14 cellular contexts compared by ENCODE assay signal in the genomic region with DNA sequence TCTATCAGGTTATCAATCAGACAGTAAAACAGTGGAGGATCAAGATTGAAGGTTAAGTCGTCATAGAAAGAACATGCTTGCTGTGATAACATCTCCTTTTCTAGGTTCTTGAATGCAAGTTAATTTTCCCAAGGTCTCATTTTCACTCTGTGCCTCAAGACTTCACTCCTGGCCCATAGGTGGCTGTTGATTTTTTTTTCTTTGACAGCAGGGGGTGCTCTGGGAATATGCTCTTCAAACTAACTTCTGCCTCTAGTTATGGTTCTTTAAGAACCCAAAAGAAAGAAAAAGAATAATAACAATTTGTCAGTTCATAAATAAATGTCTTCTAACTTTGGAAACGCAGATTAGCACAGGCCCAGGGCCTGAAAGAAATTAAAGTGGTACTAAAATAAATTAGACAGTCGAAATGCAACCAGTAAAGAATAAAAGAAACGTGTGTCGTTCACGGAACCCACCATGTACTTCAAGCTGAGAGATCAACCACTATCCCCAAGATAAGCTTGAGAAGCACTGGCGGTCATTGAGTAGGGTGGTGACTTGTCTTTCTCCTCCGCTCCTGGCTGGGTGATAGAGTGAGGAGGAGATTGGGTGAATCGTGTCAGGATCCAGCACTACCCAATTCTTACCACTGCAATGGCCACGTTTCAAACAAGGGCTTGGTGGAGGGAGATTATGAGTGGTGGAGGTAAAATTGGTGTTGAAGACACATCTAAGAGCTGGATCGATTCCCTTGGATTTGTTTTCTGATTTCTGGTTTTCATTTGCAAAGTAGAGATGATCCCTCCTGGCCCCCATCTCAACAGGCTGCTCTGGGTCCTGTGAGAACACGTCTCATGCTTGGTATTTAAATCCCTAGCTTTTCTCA.
DNase-seq lines count a peak whose midpoint lies in the region; ATAC-seq and TF ChIP-seq lines count a peak whose summit lies in the region.
"Had no signal": no experiment of that assay in that cellular context is flagged by ENCODE, and none has a peak within 500 bp of the region (broad histone marks: within the 10 kb centered on the region; RNA-seq: fewer than 3 reads in every experiment).

No MANE protein-coding gene starts in this region.

- H3K4me1 Mint-ChIP-seq in MCF 10A (ENCODE audit: insufficient read depth, unreplicated experiment): peaks cover 33% of the 10 kb centered on the region

- H3K27me3 ChIP-seq in breast epithelium (no peaks in the 10 kb centered on the region), prostate gland (replicated peaks; ENCODE audit: insufficient read depth) (no peaks in the 10 kb centered on the region), tibial artery (no peaks in the 10 kb centered on the region)
- H3K27me3 ChIP-seq: pancreas had no signal

- peaks cover 21% of the 10 kb centered on the region for H3K36me3 Mint-ChIP-seq in MCF 10A (ENCODE audit: insufficient read depth, unreplicated experiment)

- TF ChIP-seq CTCF in MCF 10A (IDR thresholded peaks at IDR 0.05; ENCODE audit: unreplicated experiment) (peak; percentile 11), breast epithelium (IDR thresholded peaks at IDR 0.05) (no peak), NB4 (IDR thresholded peaks at IDR 0.05; ENCODE audit: low read depth, low read length) (no peak), epithelial cell of esophagus (IDR thresholded peaks at IDR 0.05; ENCODE audit: insufficient read depth, low read depth, low read length, missing control alignments) (peak; percentile 21), prostate gland (IDR thresholded peaks at IDR 0.05) (peak in 3 of 4 experiments; percentile 8 to 47 (median 45)), tibial artery (IDR thresholded peaks at IDR 0.05) (no peak)

- 61% methylated on average over 12 of the region's 12 CpGs for WGBS in prostate gland

- intact Hi-C loops in MCF 10A (cut with micrococcal nuclease): no loop called here
- intact Hi-C loops in breast epithelium (cut with DNase I; ENCODE audit: low total_unique reads): no loop called here
- intact Hi-C loops in prostate gland (cut with DNase I): no loop called here
- intact Hi-C loops in tibial artery (cut with DNase I; ENCODE audit: low total_unique reads): no loop called here

- TF ChIP-seq POLR2A in breast epithelium (IDR thresholded peaks at IDR 0.05) (no peak), NB4 (IDR thresholded peaks at IDR 0.05; ENCODE audit: extremely low read depth, insufficient read length) (no peak), prostate gland (IDR thresholded peaks at IDR 0.05) (no peak)

- CTCF ChIA-PET in MCF 10A (lab: Yijun Ruan, JAX): no interaction called here

- H3K36me3 ChIP-seq in breast epithelium: no peaks in the 10 kb centered on the region
- H3K36me3 ChIP-seq in prostate gland: no peaks in the 10 kb centered on the region
- H3K36me3 ChIP-seq in tibial artery: no peaks in the 10 kb centered on the region
- H3K36me3 ChIP-seq: HAP-1, pancreas had no signal

- no peaks in the 10 kb centered on the region for H3K27me3 Mint-ChIP-seq in MCF 10A (ENCODE audit: insufficient read depth, unreplicated experiment)
- H3K27me3 Mint-ChIP-seq: dendritic cell treated with granulocyte-macrophage colony-stimulating factor and Interleukin-4, amounts not matched to agents 40 ng/mL and 50 ng/mL, for 4 days had no signal

- H3K27ac Mint-ChIP-seq in MCF 10A (ENCODE audit: low read depth, unreplicated experiment): no peak overlapping the region
- H3K27ac Mint-ChIP-seq: dendritic cell treated with granulocyte-macrophage colony-stimulating factor and Interleukin-4, amounts not matched to agents 40 ng/mL and 50 ng/mL, for 4 days had no signal

- H3K9me3 Mint-ChIP-seq in MCF 10A (ENCODE audit: unreplicated experiment): peaks cover 5% of the 10 kb centered on the region
- H3K9me3 Mint-ChIP-seq: dendritic cell treated with granulocyte-macrophage colony-stimulating factor and Interleukin-4, amounts not matched to agents 40 ng/mL and 50 ng/mL, for 4 days had no signal

- H3K9me3 ChIP-seq in breast epithelium: no peaks in the 10 kb centered on the region
- no peaks in the 10 kb centered on the region for H3K9me3 ChIP-seq in prostate gland
- peaks cover 0 to 5% (median 0%) of the 10 kb centered on the region in 3 donors for H3K9me3 ChIP-seq in tibial artery
- H3K9me3 ChIP-seq: HAP-1, pancreas had no signal

- no TSS peak for BruUV-seq in MCF 10A (replicated peaks; lab: Mats Ljungman, UMichigan)

- DNase-seq in MCF 10A (ENCODE audit: unreplicated experiment) (peak; percentile 51), breast epithelium (ENCODE audit: low spot score in 2 of 2) (no peak), NB4 (ENCODE audit: low read depth) (peak; percentile 14), epithelial cell of esophagus (ENCODE audit: low read depth) (peak; percentile 51), prostate gland (ENCODE audit: low spot score) (no peak), tibial artery (no peak)
- DNase-seq in activated effector memory CD4-positive, alpha-beta T cell treated with anti-CD3 and anti-CD28 coated beads, Interleukin-2, amount 50 U/mL, for 16 hours: no peak
- DNase-seq: activated CD4-positive, alpha-beta T cell treated with anti-CD3 and anti-CD28 coated beads for 4 hours; activated T-cell treated with anti-CD3 and anti-CD28 coated beads, Interleukin-2, amount 50 U/mL, for 48 hours; substantia nigra had no signal

- POLR2A ChIA-PET in MCF 10A (lab: Yijun Ruan, JAX): interaction anchor here (0.7 to 6.5 kb wide), 7 partner anchors 12 to 175 kb away, joined by 3 to 136 read pairs (median 48); partner anchors contain the start of genes IRX4 and NDUFS6

- H3K4me3 ChIP-seq in breast epithelium (no peak overlapping the region), NB4 (ENCODE audit: low read depth, low read length) (no peak overlapping the region), epithelial cell of esophagus (ENCODE audit: low read length) (no peak overlapping the region), prostate gland (no peak overlapping the region), tibial artery (no peak overlapping the region)
- H3K4me3 ChIP-seq: HAP-1, pancreas had no signal

- H3K27ac ChIP-seq in breast epithelium (peak overlapping the region in 1 of 2 donors; percentile 73), prostate gland (no peak overlapping the region), tibial artery (no peak overlapping the region)
- H3K27ac ChIP-seq: pancreas had no signal

- no peak for ATAC-seq in GM21447 (IDR thresholded peaks at IDR 0.05; ENCODE audit: unreplicated experiment)

- H3K4me1 ChIP-seq in breast epithelium: no peaks in the 10 kb centered on the region
- H3K4me1 ChIP-seq in prostate gland (replicated peaks): no peaks in the 10 kb centered on the region
- no peaks in the 10 kb centered on the region for H3K4me1 ChIP-seq in tibial artery
- H3K4me1 ChIP-seq: HAP-1, pancreas had no signal

- no peak overlapping the region for H3K4me3 Mint-ChIP-seq in MCF 10A (ENCODE audit: unreplicated experiment)
- H3K4me3 Mint-ChIP-seq: dendritic cell treated with granulocyte-macrophage colony-stimulating factor and Interleukin-4, amounts not matched to agents 40 ng/mL and 50 ng/mL, for 4 days had no signal

Comparison
In these comparisons a context has a peak if more than half of its experiments do, and no peak if none do; other contexts are left out.
1. DNase-seq: peak in MCF 10A (single experiment), NB4 (single experiment) and epithelial cell of esophagus (single experiment); none in breast epithelium (0 of 2), prostate gland (single experiment), activated effector memory CD4-positive, alpha-beta T cell treated with anti-CD3 and anti-CD28 coated beads, Interleukin-2, amount 50 U/mL, for 16 hours (single experiment) and tibial artery (0 of 2).
2. CTCF ChIP-seq: peak in MCF 10A (single experiment), epithelial cell of esophagus (single experiment) and prostate gland (3 of 4); none in breast epithelium (0 of 3), NB4 (single experiment) and tibial artery (0 of 2).